12 cellular contexts compared by ENCODE assay signal in the genomic region with DNA sequence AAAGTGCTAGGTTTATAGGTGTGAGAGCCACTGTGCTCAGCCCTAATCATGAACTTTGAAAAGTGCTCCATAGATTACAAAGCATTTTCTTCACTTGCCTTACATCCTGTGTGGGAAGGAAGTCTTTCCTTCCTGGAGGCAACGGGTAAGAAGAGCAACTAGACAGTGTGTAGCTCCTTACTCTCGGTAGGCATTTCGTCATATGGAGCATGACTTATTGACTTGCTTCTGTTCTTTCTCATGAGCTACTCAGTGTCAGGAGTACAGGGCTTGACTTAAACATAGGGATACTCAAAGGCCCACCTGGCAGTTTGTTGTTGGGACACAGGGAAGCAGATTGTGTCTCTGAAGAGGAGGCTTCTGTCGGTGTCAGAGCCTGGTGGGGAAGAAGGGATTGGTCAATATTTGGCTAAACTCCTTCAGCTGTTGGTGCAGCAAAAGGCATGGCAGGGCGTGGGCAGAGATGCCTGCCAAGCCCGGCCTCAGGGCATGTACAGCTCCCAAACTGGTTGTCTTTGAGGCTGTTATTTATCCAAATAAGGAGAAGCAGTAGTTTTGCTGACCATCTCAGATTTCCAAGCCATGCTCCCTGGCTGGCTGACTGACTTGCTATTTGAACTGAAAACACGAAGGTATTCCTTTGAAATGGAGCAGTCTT.
DNase-seq lines count a peak whose midpoint lies in the region; ATAC-seq and TF ChIP-seq lines count a peak whose summit lies in the region.
"Had no signal": no experiment of that assay in that cellular context is flagged by ENCODE, and none has a peak within 500 bp of the region (broad histone marks: within the 10 kb centered on the region; RNA-seq: fewer than 3 reads in every experiment).

No MANE protein-coding gene starts in this region.

- peaks cover 36% of the 10 kb centered on the region for H3K4me1 ChIP-seq in suprapubic skin

- no peak overlapping the region for H3K4me3 ChIP-seq in suprapubic skin
- H3K4me3 ChIP-seq: cardiac muscle cell had no signal

- H3K9me3 ChIP-seq in suprapubic skin: no peaks in the 10 kb centered on the region

- no peak overlapping the region for H3K27ac Mint-ChIP-seq in activated T-helper 17 cell treated with anti-CD3 and anti-CD28 coated beads, Interleukin-2, amount 50 U/mL, for 72 hours

- DNase-seq in SIG-M5 treated with dmso at 0.1 percent for 504 hours (lab: John Stamatoyannopoulos, UW; ENCODE audit: unreplicated experiment) (peak; percentile 41), SIG-M5 (lab: John Stamatoyannopoulos, UW) (no peak), iris pigment epithelial cell (ENCODE audit: low read depth) (peak; percentile 48), suprapubic skin (ENCODE audit: low spot score in 2 of 2) (peak in 1 of 2 donors; percentile 77), NAMALWA (ENCODE audit: low spot score) (no peak)
- DNase-seq in stimulated activated CD4-positive, alpha-beta T cell treated with anti-CD3 and anti-CD28 coated beads, Interleukin-2, amount 100 ng/mL, for 48 hours: no peak
- DNase-seq: ACHN, midbrain, substantia nigra had no signal

- no peak for TF ChIP-seq POLR2A in suprapubic skin (IDR thresholded peaks at IDR 0.05)

- no peak for TF ChIP-seq EP300 in suprapubic skin (IDR thresholded peaks at IDR 0.05)

- H3K27ac ChIP-seq in suprapubic skin: peak overlapping the region; percentile 61
- H3K27ac ChIP-seq: cardiac muscle cell had no signal

- 46% methylated on average over 7 of the region's 7 CpGs for whole genome bisulfite sequencing in suprapubic skin

- TF ChIP-seq CTCF in suprapubic skin (IDR thresholded peaks at IDR 0.05): no peak

- no peaks in the 10 kb centered on the region for H3K36me3 Mint-ChIP-seq in activated T-helper 17 cell treated with anti-CD3 and anti-CD28 coated beads, Interleukin-2, amount 50 U/mL, for 72 hours (ENCODE audit: low read depth)

- H3K9me3 Mint-ChIP-seq in activated T-helper 17 cell treated with anti-CD3 and anti-CD28 coated beads, Interleukin-2, amount 50 U/mL, for 72 hours: no peaks in the 10 kb centered on the region

- peaks cover 43% of the 10 kb centered on the region for H3K27me3 Mint-ChIP-seq in activated T-helper 17 cell treated with anti-CD3 and anti-CD28 coated beads, Interleukin-2, amount 50 U/mL, for 72 hours

- H3K27me3 ChIP-seq in suprapubic skin: no peaks in the 10 kb centered on the region
- H3K27me3 ChIP-seq: cardiac muscle cell had no signal

- H3K4me1 Mint-ChIP-seq in activated T-helper 17 cell treated with anti-CD3 and anti-CD28 coated beads, Interleukin-2, amount 50 U/mL, for 72 hours: peaks cover 3% of the 10 kb centered on the region

- ATAC-seq in activated T-helper 17 cell treated with anti-CD3 and anti-CD28 coated beads, Interleukin-2, amount 50 U/mL, for 72 hours (replicated peaks): peak; percentile 24
- ATAC-seq in GM21576 (IDR thresholded peaks at IDR 0.05; ENCODE audit: unreplicated experiment): no peak

- no peaks in the 10 kb centered on the region for H3K36me3 ChIP-seq in suprapubic skin
- H3K36me3 ChIP-seq: cardiac muscle cell had no signal

- no peak overlapping the region for H3K4me3 Mint-ChIP-seq in activated T-helper 17 cell treated with anti-CD3 and anti-CD28 coated beads, Interleukin-2, amount 50 U/mL, for 72 hours

Comparison
In these comparisons a context has a peak if more than half of its experiments do, and no peak if none do; other contexts are left out.
1. DNase-seq: peak in SIG-M5 treated with dmso at 0.1 percent for 504 hours (single experiment) and iris pigment epithelial cell (single experiment); none in SIG-M5 (single experiment), NAMALWA (single experiment) and stimulated activated CD4-positive, alpha-beta T cell treated with anti-CD3 and anti-CD28 coated beads, Interleukin-2, amount 100 ng/mL, for 48 hours (0 of 2).